8 cellular contexts compared by ENCODE assay signal in genomic region chr5:172420215-172420934, GRCh38. TPM values are rescaled to one million over a fixed set of nuclear protein-coding genes. Genes with fewer than 3 reads are reported as not detected.
DNase-seq lines count a peak whose midpoint lies in the region; ATAC-seq and TF ChIP-seq lines count a peak whose summit lies in the region.

No MANE protein-coding gene starts in this region.

- H3K27me3 Mint-ChIP-seq in nephron progenitor cell (ENCODE audit: low read depth, poor library complexity) = no peaks in the 10 kb centered on the region

- H3K4me3 ChIP-seq in Peyer's patch = peak overlapping the region in 2 of 4 donors; percentile 12 to 17

- no peak overlapping the region for H3K4me3 Mint-ChIP-seq in nephron progenitor cell

- TF ChIP-seq CTCF in Peyer's patch (IDR thresholded peaks at IDR 0.05) = no peak
- no peak for TF ChIP-seq CTCF in nephron progenitor cell (IDR thresholded peaks at IDR 0.05)

- H3K4me1 ChIP-seq in Peyer's patch = peaks cover 0 to 30% (median 5%) of the 10 kb centered on the region in 4 donors

- ATAC-seq in esophagus mucosa (peak; percentile 85), HG02973 (IDR thresholded peaks at IDR 0.05; ENCODE audit: unreplicated experiment) (no peak), GM18520 (IDR thresholded peaks at IDR 0.05; ENCODE audit: unreplicated experiment) (no peak)

- DNase-seq in NCI-H748 (lab: John Stamatoyannopoulos, UW; ENCODE audit: unreplicated experiment) = peak; percentile 11
- DNase-seq in NCI-H748 treated with DMSO at 0.1 percent for 48 hours (lab: John Stamatoyannopoulos, UW) = no peak
- peak in 2 of 3 donors; percentile 86 to 89 for DNase-seq in Peyer's patch
- DNase-seq in nephron progenitor cell = no peak
- DNase-seq in OCI-M1 (lab: John Stamatoyannopoulos, UW) = no peak

- H3K36me3 ChIP-seq in Peyer's patch = no peaks in the 10 kb centered on the region

- H3K4me1 Mint-ChIP-seq in nephron progenitor cell = peaks cover 23% of the 10 kb centered on the region

- TF ChIP-seq POLR2A in Peyer's patch (IDR thresholded peaks at IDR 0.05) = peak; percentile 18 to 54

- no peaks in the 10 kb centered on the region for H3K9me3 Mint-ChIP-seq in nephron progenitor cell

- H3K27me3 ChIP-seq in Peyer's patch = no peaks in the 10 kb centered on the region

- H3K27ac ChIP-seq in Peyer's patch = peak overlapping the region; percentile 60 to 86 (median 70)

- peak overlapping the region; percentile 53 for H3K27ac Mint-ChIP-seq in nephron progenitor cell

- H3K9me3 ChIP-seq in Peyer's patch = peaks cover 0 to 3% (median 0%) of the 10 kb centered on the region in 4 donors

- H3K36me3 Mint-ChIP-seq in nephron progenitor cell (ENCODE audit: low read depth) = peaks cover 55% of the 10 kb centered on the region

RNA-seq across cellular contexts. Expression of gene SH3PXD2B, which starts 34.0 kb away (rescaled TPM):
- 10 to 100 TPM in 3 of 4 donors, 1 to 10 TPM in 1; 5.8 to 26.4 (median 11.7) TPM for total RNA-seq in Peyer's patch
- total RNA-seq in esophagus mucosa = 16.5 TPM

Comparison
In these comparisons a context has a peak if more than half of its experiments do, and no peak if none do; other contexts are left out.
1. DNase-seq: peak in NCI-H748 (single experiment) and Peyer's patch (2 of 3); none in NCI-H748 treated with DMSO at 0.1 percent for 48 hours (single experiment), nephron progenitor cell (single experiment) and OCI-M1 (single experiment).